ENCODE assay signal across 1 cellular context in genomic region chr3:195921334-195921771, GRCh38.
TF ChIP-seq lines count a peak whose summit lies in the region.

No MANE protein-coding gene starts in this region.

TF ChIP-seq in H1, 55 proteins besides CTCF, POLR2A, EP300 and RAD21 (continued from another document):
- TF ChIP-seq USF2 (IDR thresholded peaks at IDR 0.05; ENCODE audit: low read length), result no peak
- TF ChIP-seq PHF8 (conservative IDR thresholded peaks at IDR 0.05; ENCODE audit: low read depth, low read length), result no peak
- no peak for TF ChIP-seq RXRA (IDR thresholded peaks at IDR 0.05; ENCODE audit: insufficient read depth, low read depth, low read length)
- TF ChIP-seq SRF (IDR thresholded peaks at IDR 0.05; ENCODE audit: low read depth, low read length), result peak; percentile 51; the same call in 1 of the 2 replicates
- no peak for TF ChIP-seq POLR2AphosphoS5 (IDR thresholded peaks at IDR 0.05; ENCODE audit: low read depth, low read length)
- TF ChIP-seq SAP30 (IDR thresholded peaks at IDR 0.05; ENCODE audit: insufficient read depth, insufficient replicate concordance, low read length), result no peak
- no peak for TF ChIP-seq CHD1 (IDR thresholded peaks at IDR 0.05; ENCODE audit: low read depth, low read length)
- peak; percentile 98 for TF ChIP-seq MAFK (IDR thresholded peaks at IDR 0.05; ENCODE audit: low read depth, low read length)
- no peak for TF ChIP-seq ZNF274 (IDR thresholded peaks at IDR 0.05; ENCODE audit: borderline replicate concordance, extremely low read depth, low read length)
- no peak for TF ChIP-seq SIRT6 (IDR thresholded peaks at IDR 0.05; ENCODE audit: low read length)
- no peak for TF ChIP-seq SP2 (IDR thresholded peaks at IDR 0.05; ENCODE audit: low read length)
- TF ChIP-seq TAF1 (IDR thresholded peaks at IDR 0.05; ENCODE audit: low read depth, low read length), result no peak
- TF ChIP-seq KDM4A (IDR thresholded peaks at IDR 0.05; ENCODE audit: low read depth, low read length, severe bottlenecking), result no peak
- TF ChIP-seq NRF1 (IDR thresholded peaks at IDR 0.05; ENCODE audit: low read depth, low read length), result no peak
- TF ChIP-seq HDAC2 (IDR thresholded peaks at IDR 0.05; ENCODE audit: borderline replicate concordance in 1 of 2, low read depth in 2 of 2, low read length in 2 of 2), result no peak
- no peak for TF ChIP-seq SUZ12 (IDR thresholded peaks at IDR 0.05; ENCODE audit: low read length)
- no peak for TF ChIP-seq TAF7 (optimal IDR thresholded peaks at IDR 0.05; ENCODE audit: borderline replicate concordance, low read depth, low read length)
- TF ChIP-seq RFX5 (IDR thresholded peaks at IDR 0.05; ENCODE audit: borderline replicate concordance, low read depth, low read length), result no peak
- TF ChIP-seq POU5F1 (IDR thresholded peaks at IDR 0.05; ENCODE audit: low read depth, low read length), result no peak
- TF ChIP-seq HDAC6 (IDR thresholded peaks at IDR 0.05; ENCODE audit: low read depth, low read length), result no peak
- TF ChIP-seq CBX5 (IDR thresholded peaks at IDR 0.05; ENCODE audit: low read depth, low read length), result no peak
- TF ChIP-seq EGR1 (IDR thresholded peaks at IDR 0.05; ENCODE audit: borderline replicate concordance, low read depth, low read length), result no peak
- peak; percentile 76 for TF ChIP-seq JUND (IDR thresholded peaks at IDR 0.05; ENCODE audit: low read length)
- peak; percentile 82 for TF ChIP-seq BACH1 (IDR thresholded peaks at IDR 0.05; ENCODE audit: low read length)
TF ChIP-seq in H1: peak in this region for 4.
